ENCODE assay signal across 7 cellular contexts in the genomic region with DNA sequence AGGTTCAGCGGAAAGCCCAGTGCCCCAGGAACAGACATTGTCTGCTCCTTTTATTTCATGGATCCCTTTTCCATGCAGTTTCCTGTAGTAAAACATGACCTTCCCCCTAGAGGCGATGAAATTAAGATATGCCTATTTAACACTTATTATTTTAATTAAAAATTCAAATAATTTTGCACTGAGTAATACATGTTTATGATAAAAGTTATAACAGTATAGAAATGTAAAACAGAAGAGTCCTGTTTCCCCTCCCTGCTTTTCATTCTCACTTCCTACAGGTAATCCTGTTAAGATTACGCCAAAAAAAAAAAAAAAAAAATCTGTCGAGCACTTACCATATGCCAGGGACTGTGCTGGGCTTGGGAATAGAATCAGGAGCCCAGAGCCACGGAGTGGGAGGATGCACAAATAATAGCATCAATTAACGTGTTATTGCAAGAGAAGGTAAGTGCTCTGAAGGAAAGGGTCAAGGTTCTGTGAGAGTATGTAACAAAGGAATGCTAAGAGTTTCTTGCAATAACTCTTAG. TPM values are rescaled to one million over a fixed set of nuclear protein-coding genes. Genes with fewer than 3 reads are reported as not detected.
A peak's percentile ranks its signal among the peaks of the same experiment; 100 is the strongest.
DNase-seq lines count a peak whose midpoint lies in the region; ATAC-seq and TF ChIP-seq lines count a peak whose summit lies in the region.

No MANE protein-coding gene starts in this region.

- TF ChIP-seq CTCF in HEK293 (tag by site-specific recombination; IDR thresholded peaks at IDR 0.05) (no peak), Peyer's patch (IDR thresholded peaks at IDR 0.05) (no peak), fibroblast of lung (conservative IDR thresholded peaks at IDR 0.05 in 1 of 2, IDR thresholded peaks at IDR 0.05 in 1 of 2; ENCODE audit: low read depth in 1 of 2, low read length in 2 of 2) (no peak)

- CTCF ChIA-PET in HEK293 (lab: Yijun Ruan, JAX): interaction anchor here (1.0 to 1.3 kb wide), 4 partner anchors 18 to 55 kb away, joined by 3 to 5 read pairs (median 4); no protein-coding TSS in a partner anchor

- H3K4me3 ChIP-seq in HEK293 (ENCODE audit: low read depth, low read length) (peak overlapping the region; percentile 89), Peyer's patch (peak overlapping the region; percentile 65 to 87 (median 74)), fibroblast of lung (replicated peaks in 1 of 4; ENCODE audit: control extremely low read depth in 1 of 4, insufficient read depth in 1 of 4, low read depth in 3 of 4, low read length in 4 of 4) (peak overlapping the region; percentile 34 to 90 (median 64)), skeletal muscle satellite cell (ENCODE audit: low read length) (peak overlapping the region; percentile 89)

- H3K27ac ChIP-seq in HEK293 (ENCODE audit: extremely low read depth, low read depth, low read length): peak overlapping the region; percentile 90
- peak overlapping the region; percentile 92 to 95 (median 93) for H3K27ac ChIP-seq in Peyer's patch
- no peak overlapping the region for H3K27ac ChIP-seq in fibroblast of lung (ENCODE audit: insufficient read depth, low read length)

- no peaks in the 10 kb centered on the region for H3K79me2 ChIP-seq in fibroblast of lung (ENCODE audit: control insufficient read depth, insufficient read depth, low read length)

- peak overlapping the region; percentile 61 for H3K4me2 ChIP-seq in fibroblast of lung (ENCODE audit: extremely low read depth, insufficient read depth, low read length)
- H3K4me2 ChIP-seq in skeletal muscle satellite cell (ENCODE audit: low read length): peak overlapping the region; percentile 97

- DNase-seq in Peyer's patch: no peak
- peak in 1 of 2 donors; percentile 6 for DNase-seq in fibroblast of lung (ENCODE audit: low read depth in 2 of 2)
- no peak for DNase-seq in NCI-H2196 treated with DMSO at 0.1 percent for 48 hours (lab: John Stamatoyannopoulos, UW; ENCODE audit: unreplicated experiment)
- no peak for DNase-seq in NCI-H1930 (lab: John Stamatoyannopoulos, UW)

- no peaks in the 10 kb centered on the region for H3K9me3 ChIP-seq in HEK293 (ENCODE audit: control insufficient read depth, insufficient read depth, low read depth, low read length)
- H3K9me3 ChIP-seq in Peyer's patch: no peaks in the 10 kb centered on the region
- no peaks in the 10 kb centered on the region for H3K9me3 ChIP-seq in fibroblast of lung (ENCODE audit: control insufficient read depth, insufficient read depth, low read depth, low read length)
- H3K9me3 ChIP-seq in skeletal muscle satellite cell (replicated peaks; ENCODE audit: low read length): no peaks in the 10 kb centered on the region

- H4K20me1 ChIP-seq in fibroblast of lung (ENCODE audit: control insufficient read depth, extremely low read depth, insufficient read depth, low read length): no peaks in the 10 kb centered on the region

- peaks cover 24% of the 10 kb centered on the region for H3K4me1 ChIP-seq in HEK293 (ENCODE audit: control insufficient read depth, insufficient read depth, low read length)
- H3K4me1 ChIP-seq in Peyer's patch: peaks cover 0 to 36% (median 4%) of the 10 kb centered on the region in 4 donors
- peaks cover 3% of the 10 kb centered on the region for H3K4me1 ChIP-seq in fibroblast of lung (ENCODE audit: control insufficient read depth, extremely low read depth, insufficient read depth, low read length)
- H3K4me1 ChIP-seq in skeletal muscle satellite cell (ENCODE audit: control insufficient read depth, insufficient read depth, low read length): peaks cover 9% of the 10 kb centered on the region

- H3K27me3 ChIP-seq in Peyer's patch (no peaks in the 10 kb centered on the region), fibroblast of lung (ENCODE audit: control insufficient read depth, insufficient read depth, low read length) (no peaks in the 10 kb centered on the region), skeletal muscle satellite cell (ENCODE audit: control insufficient read depth, insufficient read depth, low read length) (no peaks in the 10 kb centered on the region)

- no peak for ATAC-seq in GM19023 (IDR thresholded peaks at IDR 0.05; ENCODE audit: unreplicated experiment)

- TF ChIP-seq POLR2A in Peyer's patch (IDR thresholded peaks at IDR 0.05): no peak

- H3K36me3 ChIP-seq in HEK293 (ENCODE audit: control insufficient read depth in 2 of 2, insufficient read depth in 1 of 2, low read length in 2 of 2): peaks cover 3% of the 10 kb centered on the region in 2 experiments; a peak in 2 of 3 replicates
- peaks cover 0 to 4% (median 0%) of the 10 kb centered on the region in 3 donors for H3K36me3 ChIP-seq in Peyer's patch
- H3K36me3 ChIP-seq in fibroblast of lung (ENCODE audit: control insufficient read depth, insufficient read depth, low read length): no peaks in the 10 kb centered on the region
- H3K36me3 ChIP-seq in skeletal muscle satellite cell (ENCODE audit: insufficient read depth, low read length): no peaks in the 10 kb centered on the region

- H3K9ac ChIP-seq in fibroblast of lung (ENCODE audit: insufficient read depth, low read length): peak overlapping the region; percentile 5
- H3K9ac ChIP-seq in skeletal muscle satellite cell (ENCODE audit: low read depth, low read length): peak overlapping the region; percentile 60

- POLR2A ChIA-PET in HEK293 (lab: Yijun Ruan, JAX): interaction anchor here (1.0 to 1.6 kb wide), 4 partner anchors 51 to 75 kb away, joined by 3 to 13 read pairs (median 8); partner anchors contain the start of genes C12orf57 and RNU7-1

- H2AFZ ChIP-seq in fibroblast of lung (ENCODE audit: low read length): peak overlapping the region; percentile 21

TF ChIP-seq in HEK293, 187 proteins besides CTCF, POLR2A, EP300 and RAD21 (continues in another document):
- TF ChIP-seq ZNF785 (tag by site-specific recombination; IDR thresholded peaks at IDR 0.05) (no peak), ZNF654 (tag by site-specific recombination; IDR thresholded peaks at IDR 0.05; ENCODE audit: low read depth) (no peak), ZNF354C (tag by site-specific recombination; IDR thresholded peaks at IDR 0.05; ENCODE audit: borderline replicate concordance, low read depth) (no peak)
- TF ChIP-seq, protein P1, sequence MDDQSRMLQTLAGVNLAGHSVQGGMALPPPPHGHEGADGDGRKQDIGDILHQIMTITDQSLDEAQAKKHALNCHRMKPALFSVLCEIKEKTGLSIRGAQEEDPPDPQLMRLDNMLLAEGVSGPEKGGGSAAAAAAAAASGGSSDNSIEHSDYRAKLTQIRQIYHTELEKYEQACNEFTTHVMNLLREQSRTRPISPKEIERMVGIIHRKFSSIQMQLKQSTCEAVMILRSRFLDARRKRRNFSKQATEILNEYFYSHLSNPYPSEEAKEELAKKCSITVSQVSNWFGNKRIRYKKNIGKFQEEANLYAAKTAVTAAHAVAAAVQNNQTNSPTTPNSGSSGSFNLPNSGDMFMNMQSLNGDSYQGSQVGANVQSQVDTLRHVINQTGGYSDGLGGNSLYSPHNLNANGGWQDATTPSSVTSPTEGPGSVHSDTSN (CRISPR knock-in tag; IDR thresholded peaks at IDR 0.05): no peak

RNA-seq across cellular contexts. Expression of gene LPCAT3, which starts 0.8 kb away (rescaled TPM):
- total RNA-seq in Peyer's patch: 100 to 1,000 TPM in 3 of 4 donors, 10 to 100 TPM in 1; 18.2 to 230 (median 179) TPM
- total RNA-seq in fibroblast of lung: 10.0 and 11.4 TPM in 2 replicates
- polyA plus RNA-seq in fibroblast of lung: 48.5 and 54.0 TPM in 2 replicates
- polyA plus RNA-seq in fibroblast of lung (2012): 31.0 and 35.4 TPM in 2 replicates
- polyA minus RNA-seq in fibroblast of lung (ENCODE audit: low replicate concordance): 34.4 and 41.0 TPM in 2 replicates
- 12.0 and 17.7 TPM in 2 replicates for total RNA-seq in skeletal muscle satellite cell (2012; rRNA removed)

RNA-seq across cellular contexts. Expression of gene C1S, which starts 41.4 kb away (rescaled TPM):
- total RNA-seq in Peyer's patch: 100 to 1,000 TPM in 2 of 4 donors, 10 to 100 TPM in 2; 55.9 to 187 (median 108) TPM
- total RNA-seq in fibroblast of lung: 997 and 1,549 TPM in 2 replicates
- polyA plus RNA-seq in fibroblast of lung: 265 and 507 TPM in 2 replicates
- 172 and 310 TPM in 2 replicates for polyA plus RNA-seq in fibroblast of lung (2012)
- polyA minus RNA-seq in fibroblast of lung (ENCODE audit: low replicate concordance): 111 and 156 TPM in 2 replicates
- 40.6 and 80.8 TPM in 2 replicates for total RNA-seq in skeletal muscle satellite cell (2012; rRNA removed)

RNA-seq across cellular contexts. Expression of gene EMG1, which starts 48.4 kb away (rescaled TPM):
- total RNA-seq in Peyer's patch (10 to 100 TPM in 3 of 4 donors, 1 to 10 TPM in 1; 9.1 to 24.8 (median 18.3) TPM), fibroblast of lung (27.4 and 31.6 TPM in 2 replicates)
- polyA plus RNA-seq in fibroblast of lung: 33.4 and 46.4 TPM in 2 replicates
- polyA plus RNA-seq in fibroblast of lung (2012): 54.2 and 86.5 TPM in 2 replicates
- polyA minus RNA-seq in fibroblast of lung (ENCODE audit: low replicate concordance): 14.1 and 35.4 TPM in 2 replicates
- 54.6 and 54.8 TPM in 2 replicates for total RNA-seq in skeletal muscle satellite cell (2012; rRNA removed)

RNA-seq across cellular contexts. Expression of gene PHB2, which starts 48.6 kb away (rescaled TPM):
- total RNA-seq in Peyer's patch (100 to 1,000 TPM; 162 to 219 (median 174) TPM), fibroblast of lung (112 and 169 TPM in 2 replicates)
- polyA plus RNA-seq in fibroblast of lung: 193 and 266 TPM in 2 replicates
- polyA plus RNA-seq in fibroblast of lung (2012): 142 and 185 TPM in 2 replicates
- 131 and 149 TPM in 2 replicates for polyA minus RNA-seq in fibroblast of lung (ENCODE audit: low replicate concordance)
- total RNA-seq in skeletal muscle satellite cell (2012; rRNA removed): 225 and 243 TPM in 2 replicates
